Comparison of ENCODE assay signal across 11 cellular contexts in the genomic region with DNA sequence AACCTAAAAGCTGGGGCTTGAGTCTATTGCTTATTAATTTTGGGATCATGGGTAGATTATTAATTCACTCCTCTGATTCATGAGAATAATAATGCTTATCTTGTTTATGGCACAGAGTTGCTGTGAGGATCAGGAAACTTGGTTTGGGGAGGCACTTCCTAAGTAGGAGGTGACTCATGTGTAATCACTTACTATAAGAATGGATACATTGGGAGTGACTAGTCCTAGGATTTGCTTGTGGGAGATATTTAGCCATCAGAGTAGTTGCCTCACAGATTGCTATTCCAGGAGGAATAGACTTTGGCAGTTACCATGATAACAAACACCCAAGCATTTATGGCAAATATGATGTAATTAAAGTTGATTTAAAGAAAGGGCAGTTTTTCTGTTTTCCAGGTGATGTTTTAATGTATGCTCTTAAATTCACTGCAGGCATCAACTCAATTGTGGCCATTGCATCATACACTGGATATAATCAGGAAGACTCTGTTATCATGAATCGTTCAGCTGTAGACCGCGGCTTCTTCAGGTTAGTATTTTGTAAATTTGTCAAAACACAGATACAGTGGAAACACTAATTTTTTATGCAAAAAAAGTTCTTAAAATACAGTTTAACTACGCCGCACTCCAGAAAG. TPM values are rescaled to one million over a fixed set of nuclear protein-coding genes. Genes with fewer than 3 reads are reported as not detected.
DNase-seq lines count a peak whose midpoint lies in the region; ATAC-seq and TF ChIP-seq lines count a peak whose summit lies in the region.
"Had no signal": no experiment of that assay in that cellular context is flagged by ENCODE, and none has a peak within 500 bp of the region (broad histone marks: within the 10 kb centered on the region; RNA-seq: fewer than 3 reads in every experiment).

No MANE protein-coding gene starts in this region.

- H3K36me3 ChIP-seq in fibroblast of lung (ENCODE audit: control insufficient read depth, insufficient read depth, low read length): peaks cover 10% of the 10 kb centered on the region
- H3K36me3 ChIP-seq in psoas muscle (ENCODE audit: insufficient read depth in 1 of 2, low read depth in 1 of 2): peaks cover 16 to 96% of the 10 kb centered on the region in 2 donors
- no peaks in the 10 kb centered on the region for H3K36me3 ChIP-seq in testis (ENCODE audit: low read depth, missing control alignments)

- H3K9ac ChIP-seq in fibroblast of lung (ENCODE audit: insufficient read depth, low read length): no peak overlapping the region

- intact Hi-C loops in psoas muscle (cut with DNase I) (loop anchor here (10.0 kb wide), 2 partner anchors 536 to 546 kb away; no protein-coding TSS in a partner anchor), testis (cut with DNase I; ENCODE audit: low total_unique reads) (no loop called here)

- H3K4me1 ChIP-seq in fibroblast of lung (ENCODE audit: control insufficient read depth, extremely low read depth, insufficient read depth, low read length) (peaks cover 8% of the 10 kb centered on the region), psoas muscle (no peaks in the 10 kb centered on the region), testis (peaks cover 13% of the 10 kb centered on the region)

- peak in 3 of 4 donors; percentile 30 to 50 (median 46) for ATAC-seq in psoas muscle
- ATAC-seq: stimulated activated naive CD8-positive, alpha-beta T cell treated with anti-CD3 and anti-CD28 coated beads, Interleukin-15, amount 100 ng/mL, for 72 hours had no signal

- DNase-seq in EL: peak; percentile 79
- DNase-seq in RPMI7951 (ENCODE audit: low read depth): peak; percentile 67
- peak; percentile 72 to 88 for DNase-seq in fibroblast of lung (ENCODE audit: low read depth in 2 of 2)
- DNase-seq in psoas muscle: no peak
- no peak for DNase-seq in NCI-H82 (lab: John Stamatoyannopoulos, UW)
- DNase-seq in activated CD4-positive, alpha-beta T cell treated with anti-CD3 and anti-CD28 coated beads for 1 hour: no peak
- no peak for DNase-seq in superior temporal gyrus (ENCODE audit: extremely low spot score)
- no peak for DNase-seq in testis
- DNase-seq: activated CD4-positive, alpha-beta T cell treated with anti-CD3 and anti-CD28 coated beads, Interleukin-2, amount 10 ng/mL, durations not matched to agents 7 days and 5 days; GDM1; stimulated activated naive CD8-positive, alpha-beta T cell treated with anti-CD3 and anti-CD28 coated beads, Interleukin-15, amount 100 ng/mL, for 72 hours had no signal

- no peaks in the 10 kb centered on the region for H3K79me2 ChIP-seq in fibroblast of lung (ENCODE audit: control insufficient read depth, insufficient read depth, low read length)

- no peak overlapping the region for H2AFZ ChIP-seq in fibroblast of lung (ENCODE audit: low read length)

- H4K20me1 ChIP-seq in fibroblast of lung (ENCODE audit: control insufficient read depth, extremely low read depth, insufficient read depth, low read length): no peaks in the 10 kb centered on the region

- no peak for TF ChIP-seq POLR2A in testis (IDR thresholded peaks at IDR 0.05)

- H3K27ac ChIP-seq in fibroblast of lung (ENCODE audit: insufficient read depth, low read length): peak overlapping the region; percentile 7
- H3K27ac ChIP-seq in psoas muscle: no peak overlapping the region
- no peak overlapping the region for H3K27ac ChIP-seq in testis

- no peak overlapping the region for H3K4me2 ChIP-seq in fibroblast of lung (ENCODE audit: extremely low read depth, insufficient read depth, low read length)

- TF ChIP-seq CTCF in fibroblast of lung (conservative IDR thresholded peaks at IDR 0.05 in 1 of 2, IDR thresholded peaks at IDR 0.05 in 1 of 2; ENCODE audit: low read depth in 1 of 2, low read length in 2 of 2) (no peak), psoas muscle (IDR thresholded peaks at IDR 0.05) (no peak), testis (IDR thresholded peaks at IDR 0.05) (no peak)

- no peaks in the 10 kb centered on the region for H3K9me3 ChIP-seq in fibroblast of lung (ENCODE audit: control insufficient read depth, insufficient read depth, low read depth, low read length)
- H3K9me3 ChIP-seq in psoas muscle: no peaks in the 10 kb centered on the region
- no peaks in the 10 kb centered on the region for H3K9me3 ChIP-seq in testis

- no peaks in the 10 kb centered on the region for H3K27me3 ChIP-seq in fibroblast of lung (ENCODE audit: control insufficient read depth, insufficient read depth, low read length)
- H3K27me3 ChIP-seq in psoas muscle (ENCODE audit: insufficient read depth in 3 of 3, low read length in 2 of 3): no peaks in the 10 kb centered on the region
- no peaks in the 10 kb centered on the region for H3K27me3 ChIP-seq in testis

- WGBS in psoas muscle, 3 donors: 75 to 91% (median 87%) methylated on average over 5 of the region's 5 CpGs
- 85 to 91% methylated on average over 5 of the region's 5 CpGs for WGBS in testis, 2 donors

- H3K4me3 ChIP-seq in fibroblast of lung (replicated peaks in 1 of 4; ENCODE audit: control extremely low read depth in 1 of 4, insufficient read depth in 1 of 4, low read depth in 3 of 4, low read length in 4 of 4) (no peak overlapping the region), psoas muscle (no peak overlapping the region), testis (no peak overlapping the region)

RNA-seq across cellular contexts. Expression of a gene that starts 41.9 kb away (rescaled TPM):
- 96.2 and 114 TPM in 2 replicates for total RNA-seq in RPMI7951 (2014; rRNA removed; shearing (Covaris generic))
- total RNA-seq in fibroblast of lung (105 and 109 TPM in 2 replicates), psoas muscle (10 to 100 TPM; 64.9 to 79.5 (median 74.9) TPM), testis (100 to 1,000 TPM in 1 of 2 donors, 10 to 100 TPM in 1; 81.8 to 104 TPM)
- polyA plus RNA-seq in fibroblast of lung (103 and 104 TPM in 2 replicates), psoas muscle (100 to 1,000 TPM in 1 of 3 donors, 10 to 100 TPM in 2; 37.1 to 111 (median 48.4) TPM), testis (ENCODE audit: insufficient read depth, low read depth, low replicate concordance) (81.8 TPM)
- 64.9 and 81.0 TPM in 2 replicates for polyA plus RNA-seq in fibroblast of lung (2012)
- polyA minus RNA-seq in fibroblast of lung (ENCODE audit: low replicate concordance): 20.5 and 21.6 TPM in 2 replicates

RNA-seq across cellular contexts. Expression of a gene that starts 43.2 kb away (rescaled TPM):
- total RNA-seq in RPMI7951 (2014; rRNA removed; shearing (Covaris generic)): 10.6 and 11.9 TPM in 2 replicates
- 15.0 and 17.7 TPM in 2 replicates for total RNA-seq in fibroblast of lung
- 10.0 and 12.1 TPM in 2 replicates for polyA plus RNA-seq in fibroblast of lung
- polyA plus RNA-seq in fibroblast of lung (2012): 9.0 and 9.7 TPM in 2 replicates
- 4.6 and 5.9 TPM in 2 replicates for polyA minus RNA-seq in fibroblast of lung (ENCODE audit: low replicate concordance)
- total RNA-seq in psoas muscle: 10 to 100 TPM; 11.3 to 19.9 (median 15.3) TPM
- polyA plus RNA-seq in psoas muscle: 10 to 100 TPM; 14.3 to 16.8 (median 15.9) TPM
- total RNA-seq in testis: 10 to 100 TPM; 16.9 to 18.1 TPM
- 13.7 TPM for polyA plus RNA-seq in testis (ENCODE audit: insufficient read depth, low read depth, low replicate concordance)

Comparison
In these comparisons a context has a peak if more than half of its experiments do, and no peak if none do; other contexts are left out.
1. DNase-seq: peak in EL (single experiment), RPMI7951 (single experiment) and fibroblast of lung (2 of 2); none in psoas muscle (0 of 2), NCI-H82 (single experiment), activated CD4-positive, alpha-beta T cell treated with anti-CD3 and anti-CD28 coated beads for 1 hour (single experiment), superior temporal gyrus (single experiment) and testis (single experiment).